Comparison of ENCODE assay signal across 8 cellular contexts in genomic region chr6:13711384-13711725, GRCh38. TPM values are rescaled to one million over a fixed set of nuclear protein-coding genes. Genes with fewer than 3 reads are reported as not detected.
DNase-seq lines count a peak whose midpoint lies in the region; ATAC-seq and TF ChIP-seq lines count a peak whose summit lies in the region.

No MANE protein-coding gene starts in this region.

- H3K27ac ChIP-seq in A673 (ENCODE audit: low read depth, low read length, poor library complexity, severe bottlenecking) = peak overlapping the region; percentile 88
- peak overlapping the region; percentile 51; the same call in 1 of the 2 replicates for H3K27ac ChIP-seq in PC-9

- H3K27ac Mint-ChIP-seq in mesothelial cell of epicardium = no peak overlapping the region

- H4K20me1 ChIP-seq in PC-9 (ENCODE audit: insufficient read depth) = peaks cover 36% of the 10 kb centered on the region

- H2AFZ ChIP-seq in PC-9 = no peak overlapping the region

- no peak; the same call in 1 of the 2 replicates for TF ChIP-seq CTCF in A673 (conservative IDR thresholded peaks at IDR 0.05; ENCODE audit: low read depth, low read length)
- no peak for TF ChIP-seq CTCF in PC-9 (conservative IDR thresholded peaks at IDR 0.05)
- TF ChIP-seq CTCF in cardiac fibroblast (IDR thresholded peaks at IDR 0.05; ENCODE audit: low read depth, low read length) = peak; percentile 2
- no peak for TF ChIP-seq CTCF in mesothelial cell of epicardium (IDR thresholded peaks at IDR 0.05; ENCODE audit: unreplicated experiment)

- peak; percentile 61 for ATAC-seq in GM18511 (IDR thresholded peaks at IDR 0.05; ENCODE audit: unreplicated experiment)
- peak; percentile 55 for ATAC-seq in HG03025 (IDR thresholded peaks at IDR 0.05; ENCODE audit: low FRiP score, unreplicated experiment)

- no peaks in the 10 kb centered on the region for H3K27me3 Mint-ChIP-seq in mesothelial cell of epicardium (ENCODE audit: low read depth)

- no peaks in the 10 kb centered on the region for H3K27me3 ChIP-seq in A673 (replicated peaks; ENCODE audit: insufficient read depth, low read depth, low read length, poor library complexity)
- no peaks in the 10 kb centered on the region for H3K27me3 ChIP-seq in PC-9 (ENCODE audit: insufficient read depth, low read depth)

- no peaks in the 10 kb centered on the region for H3K9me2 ChIP-seq in PC-9 (ENCODE audit: insufficient read depth)

- no peaks in the 10 kb centered on the region for H3K9me3 ChIP-seq in A673 (ENCODE audit: low read depth, low read length, poor library complexity, severe bottlenecking)
- no peaks in the 10 kb centered on the region for H3K9me3 ChIP-seq in PC-9 (ENCODE audit: insufficient read depth, low read depth)

- H3K36me3 ChIP-seq in A673 (ENCODE audit: insufficient read depth, low read length, poor library complexity, severe bottlenecking) (no peaks in the 10 kb centered on the region), PC-9 (ENCODE audit: low read depth) (peaks cover 5% of the 10 kb centered on the region; the same call in 1 of the 2 replicates)

- H3K36me3 Mint-ChIP-seq in mesothelial cell of epicardium = peaks cover 6% of the 10 kb centered on the region

- POLR2A ChIA-PET in A673 (lab: Charles Lee; ENCODE audit: low non-redundant PET) = no interaction called here
- POLR2A ChIA-PET in PC-9 (lab: Charles Lee; ENCODE audit: unreplicated experiment) = interaction anchor here (0.7 to 0.8 kb wide), 3 partner anchors 71 to 304 kb away, joined by 3 to 6 read pairs (median 3); no protein-coding TSS in a partner anchor

- no peak overlapping the region; the same call in 1 of the 2 replicates for H3K4me2 ChIP-seq in PC-9

- H3F3A ChIP-seq in PC-9 (ENCODE audit: insufficient read depth, low read depth) = peaks cover 45% of the 10 kb centered on the region

- DNase-seq in A673 (ENCODE audit: low spot score) (no peak), PC-9 (no peak), cardiac fibroblast (ENCODE audit: low read depth in 2 of 2) (no peak), mesothelial cell of epicardium (ENCODE audit: low spot score in 2 of 2, unreplicated experiment in 2 of 2) (peak in 1 of 2 experiments; percentile 27), NCI-H2029 treated with DMSO at 0.1 percent for 48 hours (lab: John Stamatoyannopoulos, UW) (no peak), NCI-H187 treated with DMSO at 0.1 percent for 48 hours (lab: John Stamatoyannopoulos, UW) (no peak)

- peak overlapping the region; percentile 44 for H3K4me3 Mint-ChIP-seq in mesothelial cell of epicardium

- no TSS peak for BruUV-seq in A673 (replicated peaks; lab: Mats Ljungman, UMichigan)
- no TSS peak for BruUV-seq in PC-9 (replicated peaks; lab: Mats Ljungman, UMichigan)

- intact Hi-C loops in A673 (cut with micrococcal nuclease; ENCODE audit: unreplicated experiment) = loop anchor here (5.0 kb wide), 1 partner anchor 81 kb away; no protein-coding TSS in a partner anchor
- intact Hi-C loops in PC-9 (cut with micrococcal nuclease; ENCODE audit: unreplicated experiment) = loop anchor here (1.0 to 10.0 kb wide), 5 partner anchors 55 to 163 kb away; partner anchors contain the start of gene MCUR1

- H3K4me3 ChIP-seq in A673 (ENCODE audit: low read depth, low read length, poor library complexity, severe bottlenecking) = peak overlapping the region; percentile 94
- H3K4me3 ChIP-seq in PC-9 = peak overlapping the region; percentile 57; the same call in 1 of the 2 replicates
- peak overlapping the region; percentile 24 to 80 for H3K4me3 ChIP-seq in cardiac fibroblast (replicated peaks in 1 of 2; ENCODE audit: low read depth in 2 of 2, low read length in 2 of 2)

- H3K4me1 Mint-ChIP-seq in mesothelial cell of epicardium = peaks cover 41% of the 10 kb centered on the region

- H3K4me1 ChIP-seq in A673 (ENCODE audit: insufficient read depth, low read length, poor library complexity, severe bottlenecking) = peaks cover 17% of the 10 kb centered on the region
- peaks cover 55% of the 10 kb centered on the region for H3K4me1 ChIP-seq in PC-9 (replicated peaks; ENCODE audit: insufficient read depth)

- peaks cover 3% of the 10 kb centered on the region for H3K9me3 Mint-ChIP-seq in mesothelial cell of epicardium

- CTCF ChIA-PET in A673 (lab: Charles Lee) (interaction anchor here (0.8 kb wide), 1 partner anchor 137 kb away, joined by 3 read pairs; the partner anchor contains the start of gene SIRT5), PC-9 (lab: Charles Lee) (interaction anchor here (1.2 kb wide), 1 partner anchor 83 kb away, joined by 3 read pairs; no protein-coding TSS in a partner anchor)

- H3K79me2 ChIP-seq in PC-9 (ENCODE audit: low read depth) = peaks cover 50% of the 10 kb centered on the region

RNA-seq across cellular contexts. Expression of gene RANBP9, which starts 0.3 kb away (rescaled TPM):
- total RNA-seq in A673 (2021) (57.4 and 58.2 TPM in 2 replicates), PC-9 (2021) (44.0 and 73.8 TPM in 2 replicates), mesothelial cell of epicardium (45.5 to 46.9 TPM (median 45.8 TPM) in 3 replicates)
